ENCODE assay signal across 8 cellular contexts in the genomic region with DNA sequence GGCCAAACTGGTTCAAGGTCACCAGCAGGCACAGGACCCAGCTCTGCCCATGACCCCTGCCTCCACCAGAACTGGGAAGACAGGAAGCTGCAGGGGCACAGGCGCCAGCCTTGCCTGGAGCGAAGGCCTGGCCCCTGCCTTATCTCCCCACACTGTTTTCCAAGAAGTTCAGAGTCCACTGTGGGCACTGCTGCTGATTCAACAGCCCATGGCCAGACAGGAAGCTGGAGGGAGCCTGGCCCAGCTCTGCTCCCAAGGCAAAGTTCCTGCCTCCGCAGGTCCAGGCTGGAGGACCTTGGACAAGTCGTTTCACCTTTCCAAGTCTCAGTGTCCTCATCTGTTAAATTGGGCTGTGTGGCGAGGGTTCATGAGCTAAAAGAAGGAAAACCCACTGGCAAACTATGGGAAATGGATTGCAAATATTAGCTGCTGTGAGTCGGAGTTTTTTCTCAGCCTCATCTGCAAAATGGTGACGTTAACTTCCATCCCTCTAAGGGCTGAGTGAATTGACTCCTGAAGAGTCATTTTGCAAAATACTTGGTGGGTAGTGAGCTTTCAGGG. TPM values are rescaled to one million over a fixed set of nuclear protein-coding genes. Genes with fewer than 3 reads are reported as not detected.
A peak's percentile ranks its signal among the peaks of the same experiment; 100 is the strongest.
DNase-seq lines count a peak whose midpoint lies in the region; ATAC-seq and TF ChIP-seq lines count a peak whose summit lies in the region.

No MANE protein-coding gene starts in this region.

- H3K27ac Mint-ChIP-seq in nephron = peak overlapping the region in 2 of 3 experiments; percentile 57 to 70

- peaks cover 33% of the 10 kb centered on the region for H3K36me3 ChIP-seq in BLaER1
- H3K36me3 ChIP-seq in PC-9 (ENCODE audit: low read depth) = no peaks in the 10 kb centered on the region

- H3K27me3 ChIP-seq in BLaER1 (no peaks in the 10 kb centered on the region), PC-9 (ENCODE audit: insufficient read depth, low read depth) (no peaks in the 10 kb centered on the region)

- CTCF ChIA-PET in PC-9 (lab: Charles Lee) = no interaction called here

- DNase-seq in PC-9 (no peak), epithelial cell of esophagus (ENCODE audit: low read depth) (no peak), ecto neural progenitor cell (ENCODE audit: low spot score) (no peak), D341Med (ENCODE audit: low spot score) (no peak), HUDEP-2 (lab: John Stamatoyannopoulos, UW; ENCODE audit: unreplicated experiment in 76 of 76) (no peak)

- H3K27ac ChIP-seq in BLaER1 (no peak overlapping the region), PC-9 (no peak overlapping the region)

- H3K4me1 ChIP-seq in BLaER1 = peaks cover 53% of the 10 kb centered on the region
- H3K4me1 ChIP-seq in PC-9 (replicated peaks; ENCODE audit: insufficient read depth) = peaks cover 47% of the 10 kb centered on the region

- ATAC-seq in GM18858 (IDR thresholded peaks at IDR 0.05; ENCODE audit: unreplicated experiment) = no peak

- H3K27me3 Mint-ChIP-seq in nephron (ENCODE audit: low read depth) = peaks cover 4% of the 10 kb centered on the region

- H3F3A ChIP-seq in PC-9 (ENCODE audit: insufficient read depth, low read depth) = peaks cover 30% of the 10 kb centered on the region; the same call in 1 of the 2 replicates

- H3K79me2 ChIP-seq in PC-9 (ENCODE audit: low read depth) = peaks cover 29% of the 10 kb centered on the region; the same call in 1 of the 2 replicates

- POLR2A ChIA-PET in PC-9 (lab: Charles Lee; ENCODE audit: unreplicated experiment) = interaction anchor here (0.6 kb wide), 2 partner anchors 203 to 613 kb away, joined by 4 read pairs; no protein-coding TSS in a partner anchor

- H3K9me3 Mint-ChIP-seq in nephron = no peaks in the 10 kb centered on the region

- peak overlapping the region; percentile 87 to 89 (median 89) for H3K4me3 Mint-ChIP-seq in nephron

- H3K4me3 ChIP-seq in BLaER1 = peak overlapping the region; percentile 96
- peak overlapping the region; percentile 77 for H3K4me3 ChIP-seq in PC-9
- H3K4me3 ChIP-seq in epithelial cell of esophagus (ENCODE audit: low read length) = peak overlapping the region; percentile 74

- H2AFZ ChIP-seq in PC-9 = peak overlapping the region; percentile 82; the same call in 1 of the 2 replicates

- TF ChIP-seq CTCF in PC-9 (conservative IDR thresholded peaks at IDR 0.05) (no peak), epithelial cell of esophagus (IDR thresholded peaks at IDR 0.05; ENCODE audit: insufficient read depth, low read depth, low read length, missing control alignments) (no peak), nephron (IDR thresholded peaks at IDR 0.05; ENCODE audit: unreplicated experiment in 3 of 3) (no peak)

- BruUV-seq in PC-9 (replicated peaks; lab: Mats Ljungman, UMichigan) = no TSS peak

- H4K20me1 ChIP-seq in BLaER1 (peaks cover 25% of the 10 kb centered on the region), PC-9 (ENCODE audit: insufficient read depth) (0 out of 2 replicates have a peak, but pooled peaks cover 3% of the 10 kb centered on the region)

- H3K4me2 ChIP-seq in BLaER1 (peak overlapping the region; percentile 94), PC-9 (peak overlapping the region; percentile 93)

- intact Hi-C loops in PC-9 (cut with micrococcal nuclease; ENCODE audit: unreplicated experiment) = no loop called here

- peak overlapping the region; percentile 85 for H3K9ac ChIP-seq in BLaER1

- H3K9me3 ChIP-seq in BLaER1 = no peaks in the 10 kb centered on the region
- no peaks in the 10 kb centered on the region for H3K9me3 ChIP-seq in PC-9 (ENCODE audit: insufficient read depth, low read depth)

- no peaks in the 10 kb centered on the region for H3K9me2 ChIP-seq in PC-9 (ENCODE audit: insufficient read depth)

- peaks cover 17% of the 10 kb centered on the region for H3K36me3 Mint-ChIP-seq in nephron (ENCODE audit: low read depth)

- H3K4me1 Mint-ChIP-seq in nephron = peaks cover 11% of the 10 kb centered on the region

RNA-seq across cellular contexts. Expression of a gene that starts 1.2 kb away (rescaled TPM):
- 26.2 and 28.5 TPM in 2 replicates for total RNA-seq in PC-9 (2021)

RNA-seq across cellular contexts. Expression of a gene that starts 38.0 kb away (rescaled TPM):
- total RNA-seq in PC-9 (2021) = 4.8 and 6.5 TPM in 2 replicates
